1 cellular context compared by ENCODE assay signal in the genomic region with DNA sequence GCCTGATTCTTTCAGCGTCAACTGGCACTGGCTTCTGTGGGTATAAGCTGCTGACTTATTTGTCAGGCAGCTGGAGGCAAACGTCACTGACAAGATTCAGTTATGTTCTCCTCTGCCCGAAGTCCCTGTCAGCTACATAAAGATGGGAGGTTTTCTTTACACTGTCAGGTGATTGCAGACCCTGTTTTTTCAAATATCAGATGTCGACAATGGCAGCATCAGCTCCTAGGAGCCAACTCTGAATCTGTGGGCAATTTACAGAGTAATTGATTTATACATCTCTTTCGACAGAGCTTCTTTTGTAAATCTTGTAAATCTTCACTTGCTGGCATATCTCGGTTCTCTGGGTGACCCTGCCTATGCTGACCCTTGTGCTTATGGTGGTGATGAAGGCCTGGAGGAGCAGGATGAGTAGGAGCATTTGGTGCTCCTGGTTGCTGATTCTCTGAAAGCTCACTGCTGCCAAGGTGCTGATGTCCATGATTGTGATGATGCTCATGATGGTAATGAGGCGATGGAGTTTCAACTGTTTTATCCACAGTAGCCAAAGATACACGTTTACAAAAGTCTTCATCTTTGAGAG.
A peak's percentile ranks its signal among the peaks of the same experiment; 100 is the strongest.
TF ChIP-seq lines count a peak whose summit lies in the region.

No MANE protein-coding gene starts in this region.

TF ChIP-seq in HepG2, 621 proteins besides CTCF, POLR2A, EP300 and RAD21 (continued from another document and continues in another):
- TF ChIP-seq, protein P1, sequence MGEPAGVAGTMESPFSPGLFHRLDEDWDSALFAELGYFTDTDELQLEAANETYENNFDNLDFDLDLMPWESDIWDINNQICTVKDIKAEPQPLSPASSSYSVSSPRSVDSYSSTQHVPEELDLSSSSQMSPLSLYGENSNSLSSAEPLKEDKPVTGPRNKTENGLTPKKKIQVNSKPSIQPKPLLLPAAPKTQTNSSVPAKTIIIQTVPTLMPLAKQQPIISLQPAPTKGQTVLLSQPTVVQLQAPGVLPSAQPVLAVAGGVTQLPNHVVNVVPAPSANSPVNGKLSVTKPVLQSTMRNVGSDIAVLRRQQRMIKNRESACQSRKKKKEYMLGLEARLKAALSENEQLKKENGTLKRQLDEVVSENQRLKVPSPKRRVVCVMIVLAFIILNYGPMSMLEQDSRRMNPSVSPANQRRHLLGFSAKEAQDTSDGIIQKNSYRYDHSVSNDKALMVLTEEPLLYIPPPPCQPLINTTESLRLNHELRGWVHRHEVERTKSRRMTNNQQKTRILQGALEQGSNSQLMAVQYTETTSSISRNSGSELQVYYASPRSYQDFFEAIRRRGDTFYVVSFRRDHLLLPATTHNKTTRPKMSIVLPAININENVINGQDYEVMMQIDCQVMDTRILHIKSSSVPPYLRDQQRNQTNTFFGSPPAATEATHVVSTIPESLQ (CRISPR knock-in tag; conservative IDR thresholded peaks at IDR 0.05), result 0 out of 2 replicates have a peak, but pooled peaks have one; percentile 32
- TF ChIP-seq, protein P2, sequence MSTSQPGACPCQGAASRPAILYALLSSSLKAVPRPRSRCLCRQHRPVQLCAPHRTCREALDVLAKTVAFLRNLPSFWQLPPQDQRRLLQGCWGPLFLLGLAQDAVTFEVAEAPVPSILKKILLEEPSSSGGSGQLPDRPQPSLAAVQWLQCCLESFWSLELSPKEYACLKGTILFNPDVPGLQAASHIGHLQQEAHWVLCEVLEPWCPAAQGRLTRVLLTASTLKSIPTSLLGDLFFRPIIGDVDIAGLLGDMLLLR (CRISPR knock-in tag; IDR thresholded peaks at IDR 0.05), result 0 out of 2 replicates have a peak, but pooled peaks have one; percentile 26
- TF ChIP-seq NR1H2 (CRISPR knock-in tag; IDR thresholded peaks at IDR 0.05; ENCODE audit: borderline replicate concordance, low read depth) (0 out of 2 replicates have a peak, but pooled peaks have one; percentile 49), ZNF841 (CRISPR knock-in tag; IDR thresholded peaks at IDR 0.05; ENCODE audit: borderline replicate concordance) (peak; percentile 79; the same call in 1 of the 2 replicates), AKAP8 (CRISPR knock-in tag; IDR thresholded peaks at IDR 0.05) (0 out of 2 replicates have a peak, but pooled peaks have one; percentile 53), ZFP36L1 (CRISPR knock-in tag; IDR thresholded peaks at IDR 0.05) (peak; percentile 24; the same call in 1 of the 2 replicates), ZNF672 (CRISPR knock-in tag; IDR thresholded peaks at IDR 0.05) (peak; percentile 29; the same call in 1 of the 2 replicates), ZMYM4 (CRISPR knock-in tag; IDR thresholded peaks at IDR 0.05) (0 out of 2 replicates have a peak, but pooled peaks have one; percentile 11), ZNF263 (CRISPR knock-in tag; IDR thresholded peaks at IDR 0.05) (peak; percentile 56; the same call in 1 of the 2 replicates), ZNF12 (CRISPR knock-in tag; IDR thresholded peaks at IDR 0.05) (peak; percentile 65; the same call in 1 of the 2 replicates), RELA (CRISPR knock-in tag; IDR thresholded peaks at IDR 0.05) (no peak), IRF2 (CRISPR knock-in tag; IDR thresholded peaks at IDR 0.05) (peak; percentile 64), ZNF607 (CRISPR knock-in tag; IDR thresholded peaks at IDR 0.05; ENCODE audit: borderline replicate concordance) (no peak), TMF1 (CRISPR knock-in tag; IDR thresholded peaks at IDR 0.05; ENCODE audit: low read depth) (0 out of 2 replicates have a peak, but pooled peaks have one; percentile 38), MIER3 (CRISPR knock-in tag; IDR thresholded peaks at IDR 0.05; ENCODE audit: borderline replicate concordance) (0 out of 2 replicates have a peak, but pooled peaks have one; percentile 14), ZBTB7A (CRISPR knock-in tag; IDR thresholded peaks at IDR 0.05) (0 out of 2 replicates have a peak, but pooled peaks have one; percentile 23), ZIK1 (CRISPR knock-in tag; IDR thresholded peaks at IDR 0.05; ENCODE audit: borderline replicate concordance, low read depth) (0 out of 2 replicates have a peak, but pooled peaks have one; percentile 41), ZNF883 (CRISPR knock-in tag; IDR thresholded peaks at IDR 0.05; ENCODE audit: not compliant biosample characterization) (no peak), TOPORS (CRISPR knock-in tag; IDR thresholded peaks at IDR 0.05) (peak; percentile 31; the same call in 1 of the 2 replicates), REL (CRISPR knock-in tag; conservative IDR thresholded peaks at IDR 0.05) (peak; percentile 68; the same call in 1 of the 2 replicates), MTF1 (CRISPR knock-in tag; IDR thresholded peaks at IDR 0.05) (0 out of 2 replicates have a peak, but pooled peaks have one; percentile 31), FOXM1 (CRISPR knock-in tag; IDR thresholded peaks at IDR 0.05) (no peak), SRSF4 (IDR thresholded peaks at IDR 0.05; ENCODE audit: low read depth, low read length, poor library complexity, severe bottlenecking) (peak; percentile 12), CEBPG (CRISPR knock-in tag; IDR thresholded peaks at IDR 0.05) (no peak), ZNF557 (CRISPR knock-in tag; IDR thresholded peaks at IDR 0.05) (0 out of 2 replicates have a peak, but pooled peaks have one; percentile 43), BRCA1 (CRISPR knock-in tag; IDR thresholded peaks at IDR 0.05) (no peak), ZNF431 (CRISPR knock-in tag; IDR thresholded peaks at IDR 0.05; ENCODE audit: borderline replicate concordance, low read depth) (no peak), SNAPC2 (CRISPR knock-in tag; IDR thresholded peaks at IDR 0.05) (0 out of 2 replicates have a peak, but pooled peaks have one; percentile 16)
- TF ChIP-seq, protein P3, sequence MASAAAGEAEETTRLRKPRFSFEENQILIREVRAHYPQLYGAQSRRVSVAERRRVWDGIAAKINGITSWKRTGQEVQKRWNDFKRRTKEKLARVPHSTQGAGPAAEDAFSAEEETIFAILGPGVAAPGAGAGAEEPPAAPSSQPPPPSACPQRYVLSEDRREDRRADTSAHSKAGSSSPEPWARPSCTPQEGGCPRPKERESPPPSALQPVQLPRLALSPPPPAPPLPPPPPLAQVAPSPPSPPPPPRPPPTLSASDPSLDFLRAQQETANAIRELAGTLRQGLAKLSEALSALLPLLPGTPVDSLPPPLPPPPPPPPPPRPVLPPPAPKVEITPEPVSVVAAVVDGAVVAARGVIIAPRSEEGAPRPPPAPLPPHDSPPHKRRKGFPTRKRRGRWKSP (CRISPR knock-in tag; IDR thresholded peaks at IDR 0.05), result peak; percentile 35; the same call in 1 of the 2 replicates
- TF ChIP-seq, protein P4, sequence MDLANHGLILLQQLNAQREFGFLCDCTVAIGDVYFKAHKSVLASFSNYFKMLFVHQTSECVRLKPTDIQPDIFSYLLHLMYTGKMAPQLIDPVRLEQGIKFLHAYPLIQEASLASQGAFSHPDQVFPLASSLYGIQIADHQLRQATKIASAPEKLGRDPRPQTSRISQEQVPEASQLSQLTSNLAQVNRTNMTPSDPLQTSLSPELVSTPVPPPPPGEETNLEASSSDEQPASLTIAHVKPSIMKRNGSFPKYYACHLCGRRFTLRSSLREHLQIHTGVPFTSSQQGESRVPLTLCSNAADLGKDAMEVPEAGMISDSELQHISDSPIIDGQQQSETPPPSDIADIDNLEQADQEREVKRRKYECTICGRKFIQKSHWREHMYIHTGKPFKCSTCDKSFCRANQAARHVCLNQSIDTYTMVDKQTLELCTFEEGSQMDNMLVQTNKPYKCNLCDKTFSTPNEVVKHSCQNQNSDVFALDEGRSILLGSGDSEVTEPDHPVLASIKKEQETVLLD (CRISPR knock-in tag; IDR thresholded peaks at IDR 0.05; ENCODE audit: low read depth), result peak; percentile 59; the same call in 1 of the 2 replicates
- TF ChIP-seq, protein P5, sequence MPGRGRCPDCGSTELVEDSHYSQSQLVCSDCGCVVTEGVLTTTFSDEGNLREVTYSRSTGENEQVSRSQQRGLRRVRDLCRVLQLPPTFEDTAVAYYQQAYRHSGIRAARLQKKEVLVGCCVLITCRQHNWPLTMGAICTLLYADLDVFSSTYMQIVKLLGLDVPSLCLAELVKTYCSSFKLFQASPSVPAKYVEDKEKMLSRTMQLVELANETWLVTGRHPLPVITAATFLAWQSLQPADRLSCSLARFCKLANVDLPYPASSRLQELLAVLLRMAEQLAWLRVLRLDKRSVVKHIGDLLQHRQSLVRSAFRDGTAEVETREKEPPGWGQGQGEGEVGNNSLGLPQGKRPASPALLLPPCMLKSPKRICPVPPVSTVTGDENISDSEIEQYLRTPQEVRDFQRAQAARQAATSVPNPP (CRISPR knock-in tag; IDR thresholded peaks at IDR 0.05), result peak; percentile 20; the same call in 1 of the 2 replicates
- TF ChIP-seq, protein P6, sequence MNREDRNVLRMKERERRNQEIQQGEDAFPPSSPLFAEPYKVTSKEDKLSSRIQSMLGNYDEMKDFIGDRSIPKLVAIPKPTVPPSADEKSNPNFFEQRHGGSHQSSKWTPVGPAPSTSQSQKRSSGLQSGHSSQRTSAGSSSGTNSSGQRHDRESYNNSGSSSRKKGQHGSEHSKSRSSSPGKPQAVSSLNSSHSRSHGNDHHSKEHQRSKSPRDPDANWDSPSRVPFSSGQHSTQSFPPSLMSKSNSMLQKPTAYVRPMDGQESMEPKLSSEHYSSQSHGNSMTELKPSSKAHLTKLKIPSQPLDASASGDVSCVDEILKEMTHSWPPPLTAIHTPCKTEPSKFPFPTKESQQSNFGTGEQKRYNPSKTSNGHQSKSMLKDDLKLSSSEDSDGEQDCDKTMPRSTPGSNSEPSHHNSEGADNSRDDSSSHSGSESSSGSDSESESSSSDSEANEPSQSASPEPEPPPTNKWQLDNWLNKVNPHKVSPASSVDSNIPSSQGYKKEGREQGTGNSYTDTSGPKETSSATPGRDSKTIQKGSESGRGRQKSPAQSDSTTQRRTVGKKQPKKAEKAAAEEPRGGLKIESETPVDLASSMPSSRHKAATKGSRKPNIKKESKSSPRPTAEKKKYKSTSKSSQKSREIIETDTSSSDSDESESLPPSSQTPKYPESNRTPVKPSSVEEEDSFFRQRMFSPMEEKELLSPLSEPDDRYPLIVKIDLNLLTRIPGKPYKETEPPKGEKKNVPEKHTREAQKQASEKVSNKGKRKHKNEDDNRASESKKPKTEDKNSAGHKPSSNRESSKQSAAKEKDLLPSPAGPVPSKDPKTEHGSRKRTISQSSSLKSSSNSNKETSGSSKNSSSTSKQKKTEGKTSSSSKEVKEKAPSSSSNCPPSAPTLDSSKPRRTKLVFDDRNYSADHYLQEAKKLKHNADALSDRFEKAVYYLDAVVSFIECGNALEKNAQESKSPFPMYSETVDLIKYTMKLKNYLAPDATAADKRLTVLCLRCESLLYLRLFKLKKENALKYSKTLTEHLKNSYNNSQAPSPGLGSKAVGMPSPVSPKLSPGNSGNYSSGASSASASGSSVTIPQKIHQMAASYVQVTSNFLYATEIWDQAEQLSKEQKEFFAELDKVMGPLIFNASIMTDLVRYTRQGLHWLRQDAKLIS (CRISPR knock-in tag; IDR thresholded peaks at IDR 0.05), result peak; percentile 79
- TF ChIP-seq, protein P7, sequence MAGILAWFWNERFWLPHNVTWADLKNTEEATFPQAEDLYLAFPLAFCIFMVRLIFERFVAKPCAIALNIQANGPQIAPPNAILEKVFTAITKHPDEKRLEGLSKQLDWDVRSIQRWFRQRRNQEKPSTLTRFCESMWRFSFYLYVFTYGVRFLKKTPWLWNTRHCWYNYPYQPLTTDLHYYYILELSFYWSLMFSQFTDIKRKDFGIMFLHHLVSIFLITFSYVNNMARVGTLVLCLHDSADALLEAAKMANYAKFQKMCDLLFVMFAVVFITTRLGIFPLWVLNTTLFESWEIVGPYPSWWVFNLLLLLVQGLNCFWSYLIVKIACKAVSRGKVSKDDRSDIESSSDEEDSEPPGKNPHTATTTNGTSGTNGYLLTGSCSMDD (CRISPR knock-in tag; IDR thresholded peaks at IDR 0.05), result no peak
- TF ChIP-seq, protein P8, sequence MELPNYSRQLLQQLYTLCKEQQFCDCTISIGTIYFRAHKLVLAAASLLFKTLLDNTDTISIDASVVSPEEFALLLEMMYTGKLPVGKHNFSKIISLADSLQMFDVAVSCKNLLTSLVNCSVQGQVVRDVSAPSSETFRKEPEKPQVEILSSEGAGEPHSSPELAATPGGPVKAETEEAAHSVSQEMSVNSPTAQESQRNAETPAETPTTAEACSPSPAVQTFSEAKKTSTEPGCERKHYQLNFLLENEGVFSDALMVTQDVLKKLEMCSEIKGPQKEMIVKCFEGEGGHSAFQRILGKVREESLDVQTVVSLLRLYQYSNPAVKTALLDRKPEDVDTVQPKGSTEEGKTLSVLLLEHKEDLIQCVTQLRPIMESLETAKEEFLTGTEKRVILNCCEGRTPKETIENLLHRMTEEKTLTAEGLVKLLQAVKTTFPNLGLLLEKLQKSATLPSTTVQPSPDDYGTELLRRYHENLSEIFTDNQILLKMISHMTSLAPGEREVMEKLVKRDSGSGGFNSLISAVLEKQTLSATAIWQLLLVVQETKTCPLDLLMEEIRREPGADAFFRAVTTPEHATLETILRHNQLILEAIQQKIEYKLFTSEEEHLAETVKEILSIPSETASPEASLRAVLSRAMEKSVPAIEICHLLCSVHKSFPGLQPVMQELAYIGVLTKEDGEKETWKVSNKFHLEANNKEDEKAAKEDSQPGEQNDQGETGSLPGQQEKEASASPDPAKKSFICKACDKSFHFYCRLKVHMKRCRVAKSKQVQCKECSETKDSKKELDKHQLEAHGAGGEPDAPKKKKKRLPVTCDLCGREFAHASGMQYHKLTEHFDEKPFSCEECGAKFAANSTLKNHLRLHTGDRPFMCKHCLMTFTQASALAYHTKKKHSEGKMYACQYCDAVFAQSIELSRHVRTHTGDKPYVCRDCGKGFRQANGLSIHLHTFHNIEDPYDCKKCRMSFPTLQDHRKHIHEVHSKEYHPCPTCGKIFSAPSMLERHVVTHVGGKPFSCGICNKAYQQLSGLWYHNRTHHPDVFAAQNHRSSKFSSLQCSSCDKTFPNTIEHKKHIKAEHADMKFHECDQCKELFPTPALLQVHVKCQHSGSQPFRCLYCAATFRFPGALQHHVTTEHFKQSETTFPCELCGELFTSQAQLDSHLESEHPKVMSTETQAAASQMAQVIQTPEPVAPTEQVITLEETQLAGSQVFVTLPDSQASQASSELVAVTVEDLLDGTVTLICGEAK (IDR thresholded peaks at IDR 0.05), result no peak
- TF ChIP-seq, protein P8 (CRISPR knock-in tag; IDR thresholded peaks at IDR 0.05), result no peak
